8 cellular contexts compared by ENCODE assay signal in the genomic region with DNA sequence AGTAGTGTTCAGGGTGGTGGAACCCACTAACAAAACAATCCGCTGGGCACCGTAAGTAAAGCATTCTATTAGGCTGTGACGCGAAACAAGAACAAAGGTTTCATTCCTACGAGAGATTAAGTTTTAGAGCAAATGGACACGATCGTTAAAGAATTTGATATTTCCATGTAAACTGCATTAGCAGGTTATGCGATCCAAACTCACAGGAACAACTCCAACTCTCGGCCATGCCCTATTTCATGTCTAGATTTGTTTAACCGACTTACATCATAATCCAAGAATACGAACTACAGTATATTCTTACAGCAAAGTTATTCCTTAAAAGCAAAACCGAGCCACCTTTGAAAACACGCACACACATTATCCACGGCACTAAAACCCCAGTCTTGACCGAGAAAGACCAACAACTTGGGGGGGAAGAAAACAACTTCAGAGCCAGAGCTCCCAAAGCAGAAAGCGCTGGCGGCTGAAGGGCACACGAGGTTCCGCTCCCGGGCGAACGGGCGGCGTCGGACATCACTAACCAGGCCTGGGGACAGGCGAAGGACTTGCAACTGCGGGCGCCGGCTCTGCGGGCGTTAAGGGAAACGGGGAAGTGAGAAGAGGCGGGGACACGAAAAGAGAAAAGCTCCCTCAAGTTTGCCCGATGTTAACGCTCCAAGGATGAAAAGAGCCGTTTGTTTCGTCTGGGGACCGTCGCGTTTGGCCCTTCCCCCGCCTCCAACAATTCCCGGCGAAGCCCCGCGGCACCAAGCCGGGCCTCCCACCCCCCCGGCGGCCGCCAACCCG. TPM values are rescaled to one million over a fixed set of nuclear protein-coding genes. Genes with fewer than 3 reads are reported as not detected.
DNase-seq lines count a peak whose midpoint lies in the region; ATAC-seq and TF ChIP-seq lines count a peak whose summit lies in the region.

No MANE protein-coding gene starts in this region.

- no peaks in the 10 kb centered on the region for H3K36me3 ChIP-seq in upper lobe of right lung

- H3K4me3 ChIP-seq in fibroblast of the aortic adventitia (ENCODE audit: low read depth, low read length) (peak overlapping the region; percentile 85), upper lobe of right lung (peak overlapping the region; percentile 70)

- no peak for DNase-seq in activated naive CD4-positive, alpha-beta T cell (lab: John Stamatoyannopoulos, UW)
- peak; percentile 37 for DNase-seq in NCI-H2171 (lab: John Stamatoyannopoulos, UW)
- DNase-seq in activated CD4-positive, alpha-beta T cell treated with anti-CD3 and anti-CD28 coated beads, Interleukin-2, amount 10 ng/mL, durations not matched to agents 7 days and 5 days = peak; percentile 47
- DNase-seq in fibroblast of the aortic adventitia (ENCODE audit: low read depth) = peak; percentile 62
- DNase-seq in naive thymus-derived CD8-positive, alpha-beta T cell = peak in 5 of 10 donors; percentile 10 to 29 (median 23)
- DNase-seq in upper lobe of right lung = peak; percentile 82

- H3K36me3 Mint-ChIP-seq in activated naive CD4-positive, alpha-beta T cell treated with anti-CD3 and anti-CD28 coated beads, Interleukin-2, amount 50 U/mL, for 24 hours = no peaks in the 10 kb centered on the region
- peaks cover 4% of the 10 kb centered on the region for H3K36me3 Mint-ChIP-seq in activated CD4-positive, alpha-beta T cell treated with anti-CD3 and anti-CD28 coated beads, Interleukin-2, amount 10 ng/mL, durations not matched to agents 7 days and 5 days (ENCODE audit: low read depth)
- no peaks in the 10 kb centered on the region for H3K36me3 Mint-ChIP-seq in naive thymus-derived CD8-positive, alpha-beta T cell

- H3K27me3 Mint-ChIP-seq in activated naive CD4-positive, alpha-beta T cell treated with anti-CD3 and anti-CD28 coated beads, Interleukin-2, amount 50 U/mL, for 24 hours = no peaks in the 10 kb centered on the region
- H3K27me3 Mint-ChIP-seq in activated CD4-positive, alpha-beta T cell treated with anti-CD3 and anti-CD28 coated beads, Interleukin-2, amount 10 ng/mL, durations not matched to agents 7 days and 5 days = no peaks in the 10 kb centered on the region
- H3K27me3 Mint-ChIP-seq in naive thymus-derived CD8-positive, alpha-beta T cell = peaks cover 0 to 2% (median 0%) of the 10 kb centered on the region in 5 donors

- H3K27me3 ChIP-seq in upper lobe of right lung = no peaks in the 10 kb centered on the region

- peak overlapping the region; percentile 96 for H3K27ac ChIP-seq in upper lobe of right lung

- H3K4me1 Mint-ChIP-seq in activated naive CD4-positive, alpha-beta T cell treated with anti-CD3 and anti-CD28 coated beads, Interleukin-2, amount 50 U/mL, for 24 hours = peaks cover 21% of the 10 kb centered on the region
- H3K4me1 Mint-ChIP-seq in activated CD4-positive, alpha-beta T cell treated with anti-CD3 and anti-CD28 coated beads, Interleukin-2, amount 10 ng/mL, durations not matched to agents 7 days and 5 days = peaks cover 33% of the 10 kb centered on the region
- peaks cover 14 to 28% (median 20%) of the 10 kb centered on the region in 4 donors for H3K4me1 Mint-ChIP-seq in naive thymus-derived CD8-positive, alpha-beta T cell

- H3K4me3 Mint-ChIP-seq in activated naive CD4-positive, alpha-beta T cell treated with anti-CD3 and anti-CD28 coated beads, Interleukin-2, amount 50 U/mL, for 24 hours = peak overlapping the region; percentile 94
- peak overlapping the region; percentile 95 for H3K4me3 Mint-ChIP-seq in activated CD4-positive, alpha-beta T cell treated with anti-CD3 and anti-CD28 coated beads, Interleukin-2, amount 10 ng/mL, durations not matched to agents 7 days and 5 days
- H3K4me3 Mint-ChIP-seq in naive thymus-derived CD8-positive, alpha-beta T cell = peak overlapping the region; percentile 91 to 99 (median 94)

- H3K4me1 ChIP-seq in upper lobe of right lung = peaks cover 12% of the 10 kb centered on the region

- POLR2A ChIA-PET in activated CD4-positive, alpha-beta T cell treated with anti-CD3 and anti-CD28 coated beads, Interleukin-2, amount 10 ng/mL, durations not matched to agents 7 days and 5 days (lab: Charles Lee) = interaction anchor here (0.6 kb wide), 1 partner anchor 401 kb away, joined by 6 read pairs; no protein-coding TSS in a partner anchor
- POLR2A ChIA-PET in naive thymus-derived CD8-positive, alpha-beta T cell (lab: Charles Lee) = interaction anchor here (1.0 to 2.6 kb wide), 6 partner anchors 8 to 1130 kb away, joined by 3 to 12 read pairs (median 7); partner anchors contain the start of genes COA6, LYST and TOMM20

- CTCF ChIA-PET in activated CD4-positive, alpha-beta T cell treated with anti-CD3 and anti-CD28 coated beads, Interleukin-2, amount 10 ng/mL, durations not matched to agents 7 days and 5 days (lab: Charles Lee) = interaction anchor here (0.6 to 2.7 kb wide), 27 partner anchors 8 to 521 kb away, joined by 3 to 18 read pairs (median 4); partner anchors contain the start of gene TBCE

- peak overlapping the region; percentile 92 for H3K27ac Mint-ChIP-seq in activated naive CD4-positive, alpha-beta T cell treated with anti-CD3 and anti-CD28 coated beads, Interleukin-2, amount 50 U/mL, for 24 hours
- H3K27ac Mint-ChIP-seq in activated CD4-positive, alpha-beta T cell treated with anti-CD3 and anti-CD28 coated beads, Interleukin-2, amount 10 ng/mL, durations not matched to agents 7 days and 5 days = peak overlapping the region; percentile 91
- H3K27ac Mint-ChIP-seq in naive thymus-derived CD8-positive, alpha-beta T cell = peak overlapping the region; percentile 70 to 98 (median 90)

- TF ChIP-seq CTCF in fibroblast of the aortic adventitia (IDR thresholded peaks at IDR 0.05; ENCODE audit: insufficient read depth, low read length) (no peak), upper lobe of right lung (IDR thresholded peaks at IDR 0.05) (no peak)

- ATAC-seq in HG02798 (IDR thresholded peaks at IDR 0.05; ENCODE audit: poor library complexity, unreplicated experiment) (peak; percentile 8), upper lobe of right lung (peak; percentile 6)
- peak in 1 of 2 donors; percentile 5 for ATAC-seq in naive thymus-derived CD8-positive, alpha-beta T cell

- no peaks in the 10 kb centered on the region for H3K9me3 ChIP-seq in upper lobe of right lung

- H3K9me3 Mint-ChIP-seq in activated naive CD4-positive, alpha-beta T cell treated with anti-CD3 and anti-CD28 coated beads, Interleukin-2, amount 50 U/mL, for 24 hours = no peaks in the 10 kb centered on the region
- H3K9me3 Mint-ChIP-seq in activated CD4-positive, alpha-beta T cell treated with anti-CD3 and anti-CD28 coated beads, Interleukin-2, amount 10 ng/mL, durations not matched to agents 7 days and 5 days = no peaks in the 10 kb centered on the region
- H3K9me3 Mint-ChIP-seq in naive thymus-derived CD8-positive, alpha-beta T cell = no peaks in the 10 kb centered on the region

- intact Hi-C loops in upper lobe of right lung (cut with DNase I) = no loop called here

RNA-seq across cellular contexts. Expression of gene B3GALNT2, which starts 0.7 kb away (rescaled TPM):
- total RNA-seq in activated CD4-positive, alpha-beta T cell treated with anti-CD3 and anti-CD28 coated beads, Interleukin-2, amount 10 ng/mL, durations not matched to agents 7 days and 5 days = 10 to 100 TPM; 12.2 to 13.2 TPM
- total RNA-seq in fibroblast of the aortic adventitia (ENCODE audit: low replicate concordance) (43.0 and 69.4 TPM in 2 replicates), upper lobe of right lung (20.1 TPM)
- 1 to 10 TPM; 7.7 to 9.5 TPM for total RNA-seq in naive thymus-derived CD8-positive, alpha-beta T cell
- 1 to 10 TPM; 3.3 to 4.3 (median 3.8) TPM for polyA plus RNA-seq in naive thymus-derived CD8-positive, alpha-beta T cell

Comparison
In these comparisons a context has a peak if more than half of its experiments do, and no peak if none do; other contexts are left out.
1. DNase-seq: peak in NCI-H2171 (single experiment), activated CD4-positive, alpha-beta T cell treated with anti-CD3 and anti-CD28 coated beads, Interleukin-2, amount 10 ng/mL, durations not matched to agents 7 days and 5 days (single experiment), fibroblast of the aortic adventitia (single experiment) and upper lobe of right lung (single experiment); none in activated naive CD4-positive, alpha-beta T cell (0 of 4).
2. Peak in every context shown above with its lines, with median percentiles within 50 percentile points of each other: H3K27ac Mint-ChIP-seq and H3K4me3 Mint-ChIP-seq.